In genomic region chr1:36673207-36673606, GRCh38 we compare ENCODE assay signal across 23 cellular contexts.
A peak's percentile ranks its signal among the peaks of the same experiment; 100 is the strongest.
DNase-seq lines count a peak whose midpoint lies in the region; ATAC-seq and TF ChIP-seq lines count a peak whose summit lies in the region.
"Had no signal": no experiment of that assay in that cellular context is flagged by ENCODE, and none has a peak within 500 bp of the region (broad histone marks: within the 10 kb centered on the region; RNA-seq: fewer than 3 reads in every experiment).

No MANE protein-coding gene starts in this region.

- CTCF ChIA-PET in WTC11 (lab: Charles Lee): interaction anchor here (1.2 kb wide), 1 partner anchor 97 kb away, joined by 5 read pairs; no protein-coding TSS in a partner anchor

- no peaks in the 10 kb centered on the region for H3K9me3 ChIP-seq in neural progenitor cell (ENCODE audit: low read depth)
- H3K9me3 ChIP-seq: Peyer's patch had no signal

- H3K4me1 Mint-ChIP-seq in WTC11: peaks cover 2% of the 10 kb centered on the region; the same call in 1 of the 2 replicates
- peaks cover 16% of the 10 kb centered on the region for H3K4me1 Mint-ChIP-seq in neural progenitor cell
- H3K4me1 Mint-ChIP-seq in activated T-helper 17 cell treated with anti-CD3 and anti-CD28 coated beads, Interleukin-2, amount 50 U/mL, for 72 hours: no peaks in the 10 kb centered on the region
- H3K4me1 Mint-ChIP-seq: activated CD4-positive, alpha-beta memory T cell treated with anti-CD3 and anti-CD28 coated beads, Interleukin-2, amount 10 ng/mL, durations not matched to agents 7 days and 5 days; activated naive CD8-positive, alpha-beta T cell treated with anti-CD3 and anti-CD28 coated beads, Interleukin-2, amount 10 ng/mL, durations not matched to agents 7 days and 5 days; central memory CD8-positive, alpha-beta T cell had no signal

- ATAC-seq in WTC11 (peak; percentile 68), GM18520 (IDR thresholded peaks at IDR 0.05; ENCODE audit: unreplicated experiment) (no peak)
- ATAC-seq in activated T-helper 17 cell treated with anti-CD3 and anti-CD28 coated beads, Interleukin-2, amount 50 U/mL, for 72 hours (replicated peaks): no peak
- ATAC-seq: activated CD4-positive, CD25-positive, alpha-beta regulatory T cell treated with anti-CD3 and anti-CD28 coated beads, Interleukin-2, amount 50 U/mL, for 24 hours; HCT116; left cardiac atrium had no signal

- no peak overlapping the region for H3K9ac ChIP-seq in neural progenitor cell

- peaks cover 56% of the 10 kb centered on the region for H3K4me1 ChIP-seq in neural progenitor cell
- H3K4me1 ChIP-seq: Peyer's patch had no signal

- H3K27me3 ChIP-seq in neural progenitor cell: no peaks in the 10 kb centered on the region
- H3K27me3 ChIP-seq: Peyer's patch had no signal

- H3K9me3 Mint-ChIP-seq in WTC11 (peaks cover 7% of the 10 kb centered on the region), neural progenitor cell (no peaks in the 10 kb centered on the region)
- H3K9me3 Mint-ChIP-seq in activated T-helper 17 cell treated with anti-CD3 and anti-CD28 coated beads, Interleukin-2, amount 50 U/mL, for 72 hours: no peaks in the 10 kb centered on the region
- H3K9me3 Mint-ChIP-seq: activated CD4-positive, alpha-beta memory T cell treated with anti-CD3 and anti-CD28 coated beads, Interleukin-2, amount 10 ng/mL, durations not matched to agents 7 days and 5 days; activated naive CD8-positive, alpha-beta T cell treated with anti-CD3 and anti-CD28 coated beads, Interleukin-2, amount 10 ng/mL, durations not matched to agents 7 days and 5 days; CD4-positive, alpha-beta T cell; central memory CD8-positive, alpha-beta T cell had no signal

- no peak overlapping the region for H3K27ac Mint-ChIP-seq in WTC11
- no peak overlapping the region for H3K27ac Mint-ChIP-seq in neural progenitor cell
- H3K27ac Mint-ChIP-seq in activated T-helper 17 cell treated with anti-CD3 and anti-CD28 coated beads, Interleukin-2, amount 50 U/mL, for 72 hours: no peak overlapping the region
- H3K27ac Mint-ChIP-seq: activated CD4-positive, alpha-beta memory T cell treated with anti-CD3 and anti-CD28 coated beads, Interleukin-2, amount 10 ng/mL, durations not matched to agents 7 days and 5 days; activated naive CD8-positive, alpha-beta T cell treated with anti-CD3 and anti-CD28 coated beads, Interleukin-2, amount 10 ng/mL, durations not matched to agents 7 days and 5 days; CD4-positive, alpha-beta T cell had no signal

- H3K4me3 ChIP-seq in neural progenitor cell: no peak overlapping the region
- H3K4me3 ChIP-seq: Peyer's patch had no signal

- H3K27ac ChIP-seq in neural progenitor cell: peak overlapping the region; percentile 71
- H3K27ac ChIP-seq: Peyer's patch had no signal

- H3K36me3 Mint-ChIP-seq in WTC11 (no peaks in the 10 kb centered on the region), neural progenitor cell (no peaks in the 10 kb centered on the region)
- no peaks in the 10 kb centered on the region for H3K36me3 Mint-ChIP-seq in activated T-helper 17 cell treated with anti-CD3 and anti-CD28 coated beads, Interleukin-2, amount 50 U/mL, for 72 hours (ENCODE audit: low read depth)
- H3K36me3 Mint-ChIP-seq: activated naive CD8-positive, alpha-beta T cell treated with anti-CD3 and anti-CD28 coated beads, Interleukin-2, amount 10 ng/mL, durations not matched to agents 7 days and 5 days had no signal

- H4K20me1 ChIP-seq in neural progenitor cell (ENCODE audit: low read depth): no peaks in the 10 kb centered on the region

- no peaks in the 10 kb centered on the region for H3K79me2 ChIP-seq in neural progenitor cell (ENCODE audit: low read depth)

- peak in 2 of 3 experiments; percentile 13 to 72 for DNase-seq in NCI-H1417 (lab: John Stamatoyannopoulos, UW)
- no peak for DNase-seq in NCI-H1417 treated with DMSO at 0.1 percent for 48 hours (lab: John Stamatoyannopoulos, UW)
- peak; percentile 68 for DNase-seq in NCI-H2029 (lab: John Stamatoyannopoulos, UW)
- no peak for DNase-seq in WTC11 (ENCODE audit: low spot score)
- DNase-seq in neural progenitor cell (ENCODE audit: low spot score): peak; percentile 85
- DNase-seq in GF-D8 (lab: John Stamatoyannopoulos, UW): no peak
- DNase-seq: 8988T; activated CD4-positive, alpha-beta memory T cell treated with anti-CD3 and anti-CD28 coated beads, Interleukin-2, amount 10 ng/mL, durations not matched to agents 7 days and 5 days; activated effector memory CD4-positive, alpha-beta T cell treated with anti-CD3 and anti-CD28 coated beads, Interleukin-2, amount 50 U/mL, for 16 hours; activated naive CD8-positive, alpha-beta T cell treated with anti-CD3 and anti-CD28 coated beads, Interleukin-2, amount 10 ng/mL, durations not matched to agents 7 days and 5 days; activated T-cell treated with anti-CD3 and anti-CD28 coated beads for 4 hours; CD4-positive, alpha-beta T cell; left cardiac atrium; NCI-H2171 treated with DMSO at 0.1 percent for 48 hours; Peyer's patch; SIG-M5; SW 1271; trophoblast cell had no signal

- peak overlapping the region; percentile 62 for H3K4me2 ChIP-seq in neural progenitor cell

- H3K36me3 ChIP-seq in neural progenitor cell: no peaks in the 10 kb centered on the region
- H3K36me3 ChIP-seq: Peyer's patch had no signal

- TF ChIP-seq CTCF in WTC11 (IDR thresholded peaks at IDR 0.05) (no peak), neural progenitor cell (IDR thresholded peaks at IDR 0.05) (no peak)

- H3K4me3 Mint-ChIP-seq in WTC11: no peak overlapping the region
- no peak overlapping the region for H3K4me3 Mint-ChIP-seq in neural progenitor cell
- no peak overlapping the region for H3K4me3 Mint-ChIP-seq in activated T-helper 17 cell treated with anti-CD3 and anti-CD28 coated beads, Interleukin-2, amount 50 U/mL, for 72 hours
- H3K4me3 Mint-ChIP-seq: activated CD4-positive, alpha-beta memory T cell treated with anti-CD3 and anti-CD28 coated beads, Interleukin-2, amount 10 ng/mL, durations not matched to agents 7 days and 5 days; activated naive CD8-positive, alpha-beta T cell treated with anti-CD3 and anti-CD28 coated beads, Interleukin-2, amount 10 ng/mL, durations not matched to agents 7 days and 5 days; CD4-positive, alpha-beta T cell; central memory CD8-positive, alpha-beta T cell had no signal

- peaks cover 38% of the 10 kb centered on the region for H3F3A ChIP-seq in neural progenitor cell (ENCODE audit: low read depth)

- H2AFZ ChIP-seq in neural progenitor cell (replicated peaks): no peak overlapping the region

- POLR2A ChIA-PET in WTC11 (lab: Charles Lee): no interaction called here

- H3K27me3 Mint-ChIP-seq in WTC11 (ENCODE audit: low read depth) (0 out of 2 replicates have a peak, but pooled peaks cover 5% of the 10 kb centered on the region), neural progenitor cell (ENCODE audit: insufficient read depth, low read depth) (peaks cover 14% of the 10 kb centered on the region)
- H3K27me3 Mint-ChIP-seq in activated T-helper 17 cell treated with anti-CD3 and anti-CD28 coated beads, Interleukin-2, amount 50 U/mL, for 72 hours: peaks cover 25% of the 10 kb centered on the region

TF ChIP-seq in WTC11, 78 proteins besides CTCF, POLR2A, EP300 and RAD21 (continues in another document):
- TF ChIP-seq ATF1 (CRISPR knock-in tag; IDR thresholded peaks at IDR 0.05) (no peak), ATF6 (CRISPR knock-in tag; IDR thresholded peaks at IDR 0.05) (no peak), TCF7 (CRISPR knock-in tag; IDR thresholded peaks at IDR 0.05; ENCODE audit: low read depth) (no peak), AFF4 (CRISPR knock-in tag; IDR thresholded peaks at IDR 0.05; ENCODE audit: borderline replicate concordance) (no peak)

Comparison
In these comparisons a context has a peak if more than half of its experiments do, and no peak if none do; other contexts are left out.
1. DNase-seq: peak in NCI-H1417 (2 of 3), NCI-H2029 (single experiment) and neural progenitor cell (single experiment); none in NCI-H1417 treated with DMSO at 0.1 percent for 48 hours (single experiment), WTC11 (single experiment) and GF-D8 (single experiment).